20 cellular contexts compared by ENCODE assay signal in the genomic region with DNA sequence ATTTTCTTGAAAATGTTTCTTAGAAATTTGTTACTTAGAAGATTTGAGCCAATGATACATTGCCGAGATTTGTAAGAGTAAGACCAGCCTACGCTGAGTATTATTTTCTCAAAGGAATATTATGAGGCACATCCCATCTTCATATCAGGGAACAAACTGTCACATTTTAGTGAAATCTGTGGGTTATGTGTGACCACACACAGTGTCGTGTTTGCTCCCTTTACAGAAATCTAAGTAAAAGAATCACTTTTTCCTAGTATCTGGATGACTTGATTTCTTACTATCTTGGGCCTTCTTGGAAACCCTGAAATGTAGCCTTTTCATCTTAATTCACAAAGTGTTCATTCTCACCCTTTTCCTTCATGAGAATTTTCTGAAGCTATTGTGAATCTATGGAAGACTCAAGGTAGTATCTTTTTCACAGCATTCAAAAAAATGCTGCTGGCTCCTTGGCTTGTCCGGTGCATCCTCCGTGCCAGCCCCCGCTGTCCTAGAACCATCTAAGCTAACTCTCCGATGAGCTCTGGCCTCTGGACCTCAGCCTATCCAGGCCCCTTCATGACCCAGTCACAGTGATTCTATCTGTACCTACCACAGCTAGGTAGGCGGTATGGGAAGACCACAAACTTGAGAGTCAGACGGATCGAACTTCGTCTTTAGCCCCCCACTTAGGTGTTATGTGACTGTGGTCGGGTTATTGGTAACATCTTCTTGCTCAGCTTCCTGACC.
A peak's percentile ranks its signal among the peaks of the same experiment; 100 is the strongest.
DNase-seq lines count a peak whose midpoint lies in the region; ATAC-seq lines count a peak whose summit lies in the region.
"Had no signal": no experiment of that assay in that cellular context is flagged by ENCODE, and none has a peak within 500 bp of the region (broad histone marks: within the 10 kb centered on the region; RNA-seq: fewer than 3 reads in every experiment).

No MANE protein-coding gene starts in this region.

- no peak for DNase-seq in activated CD4-positive, CD25-positive, alpha-beta regulatory T cell (lab: John Stamatoyannopoulos, UW)
- peak; percentile 33 for DNase-seq in stimulated activated naive CD4-positive, alpha-beta T cell treated with Interleukin-2 at 50 U/mL for 16 hours (lab: John Stamatoyannopoulos, UW)
- DNase-seq in stimulated activated naive CD4-positive, alpha-beta T cell (lab: John Stamatoyannopoulos, UW), result no peak
- DNase-seq in stimulated activated CD4-positive, alpha-beta T cell treated with anti-CD3 and anti-CD28 coated beads, Interleukin-1b, Interleukin-23, amount 100 ng/mL, for 48 hours, result peak; percentile 71
- no peak for DNase-seq in NCI-H1417 treated with DMSO at 0.1 percent for 48 hours (lab: John Stamatoyannopoulos, UW)
- DNase-seq: Caco-2; effector memory CD8-positive, alpha-beta T cell; gastrocnemius medialis; hypothalamus; islet precursor cell; Kasumi-1; lower lobe of right lung; NCI-H1048; NCI-H1930; NCI-H226; NCI-H774; small intestine had no signal

- ATAC-seq in activated CD4-positive, CD25-positive, alpha-beta regulatory T cell treated with anti-CD3 and anti-CD28 coated beads, Interleukin-2, amount 50 U/mL, for 24 hours, result peak; percentile 73 to 85
- ATAC-seq in GM18517 (IDR thresholded peaks at IDR 0.05; ENCODE audit: unreplicated experiment) (no peak), GM21423 (IDR thresholded peaks at IDR 0.05; ENCODE audit: unreplicated experiment) (no peak)
- ATAC-seq: effector memory CD8-positive, alpha-beta T cell; gastrocnemius medialis; lower lobe of right lung had no signal

Comparison
In these comparisons a context has a peak if more than half of its experiments do, and no peak if none do; other contexts are left out.
1. DNase-seq: peak in stimulated activated naive CD4-positive, alpha-beta T cell treated with Interleukin-2 at 50 U/mL for 16 hours (single experiment) and stimulated activated CD4-positive, alpha-beta T cell treated with anti-CD3 and anti-CD28 coated beads, Interleukin-1b, Interleukin-23, amount 100 ng/mL, for 48 hours (single experiment); none in activated CD4-positive, CD25-positive, alpha-beta regulatory T cell (0 of 4), stimulated activated naive CD4-positive, alpha-beta T cell (0 of 6) and NCI-H1417 treated with DMSO at 0.1 percent for 48 hours (single experiment).
2. ATAC-seq: peak in activated CD4-positive, CD25-positive, alpha-beta regulatory T cell treated with anti-CD3 and anti-CD28 coated beads, Interleukin-2, amount 50 U/mL, for 24 hours (2 of 2); none in GM18517 (single experiment) and GM21423 (single experiment).